Comparison of ENCODE assay signal across 22 cellular contexts in the genomic region with DNA sequence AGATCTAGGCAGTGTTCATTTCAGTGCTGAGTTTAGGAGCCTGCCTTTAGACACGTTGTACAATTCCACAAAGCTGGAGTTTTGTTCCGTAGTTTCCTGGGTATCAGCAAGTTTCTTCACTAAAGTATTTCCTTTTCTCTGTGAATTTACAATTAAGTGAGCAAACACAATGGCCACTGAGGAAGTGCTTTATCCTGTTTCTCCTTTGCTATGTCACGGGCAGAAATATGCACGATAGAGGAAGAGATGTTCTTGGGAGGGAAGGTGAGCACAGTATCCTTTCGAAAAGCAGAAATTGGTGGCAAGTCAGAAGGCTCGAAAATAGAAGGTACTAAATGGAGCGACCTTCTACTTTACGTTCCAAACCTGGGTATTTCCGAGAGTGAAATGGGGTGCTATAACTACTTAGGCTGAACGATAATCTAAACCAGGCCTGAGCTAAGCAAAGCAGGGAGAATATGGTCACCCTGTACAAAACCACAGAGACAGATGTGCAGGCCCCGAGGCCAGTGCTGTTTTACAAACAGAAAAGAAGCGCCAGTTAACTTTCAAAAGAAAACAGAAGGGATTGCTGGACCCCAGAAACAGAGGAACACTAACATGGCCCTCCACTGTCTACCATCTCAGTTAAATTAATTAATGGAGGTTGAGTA.
DNase-seq lines count a peak whose midpoint lies in the region; ATAC-seq and TF ChIP-seq lines count a peak whose summit lies in the region.
"Had no signal": no experiment of that assay in that cellular context is flagged by ENCODE, and none has a peak within 500 bp of the region (broad histone marks: within the 10 kb centered on the region; RNA-seq: fewer than 3 reads in every experiment).

No MANE protein-coding gene starts in this region.

- TF ChIP-seq EP300 in gastroesophageal sphincter (IDR thresholded peaks at IDR 0.05), result no peak

- H3K4me1 ChIP-seq in heart left ventricle (peaks cover 0 to 70% (median 33%) of the 10 kb centered on the region in 12 donors), skeletal muscle tissue (ENCODE audit: control insufficient read depth in 3 of 3, insufficient read depth in 3 of 3, low read length in 3 of 3) (no peaks in the 10 kb centered on the region), gastroesophageal sphincter (no peaks in the 10 kb centered on the region)
- H3K4me1 ChIP-seq: sigmoid colon, SJCRH30 had no signal

- intact Hi-C loops in heart left ventricle (cut with DNase I), result no loop called here
- intact Hi-C loops in Right ventricle myocardium inferior (cut with DNase I), result loop anchor here (5.0 kb wide), 1 partner anchor 41 kb away; no protein-coding TSS in a partner anchor

- POLR2A ChIA-PET in HEK293T (lab: Yijun Ruan, JAX), result no interaction called here

- H3K27me3 ChIP-seq in heart left ventricle, result no peaks in the 10 kb centered on the region
- no peaks in the 10 kb centered on the region for H3K27me3 ChIP-seq in skeletal muscle tissue (ENCODE audit: control insufficient read depth in 3 of 3, insufficient read depth in 3 of 3, low read length in 3 of 3)
- H3K27me3 ChIP-seq in gastroesophageal sphincter, result no peaks in the 10 kb centered on the region
- H3K27me3 ChIP-seq: BLaER1 treated with 17β-estradiol and CSF1 and Interleukin-3, amounts not matched to agents 10 nM and 100 nM; sigmoid colon; SJCRH30 had no signal

- CTCF ChIA-PET in HEK293T (lab: Yijun Ruan, JAX), result no interaction called here

- peak in 2 of 4 donors; percentile 20 to 50 for ATAC-seq in heart left ventricle
- ATAC-seq in Right ventricle myocardium inferior, result no peak
- no peak for ATAC-seq in gastroesophageal sphincter
- ATAC-seq: naive thymus-derived CD8-positive, alpha-beta T cell; Panc1 had no signal

- TF ChIP-seq POLR2A in heart left ventricle (IDR thresholded peaks at IDR 0.05), result no peak
- no peak for TF ChIP-seq POLR2A in gastroesophageal sphincter (IDR thresholded peaks at IDR 0.05)

- peak overlapping the region in 11 of 12 donors; percentile 29 to 76 (median 55) for H3K27ac ChIP-seq in heart left ventricle
- H3K27ac ChIP-seq in skeletal muscle tissue (ENCODE audit: low read depth, low read length), result peak overlapping the region; percentile 38
- no peak overlapping the region for H3K27ac ChIP-seq in gastroesophageal sphincter
- H3K27ac ChIP-seq: BLaER1 treated with 17β-estradiol and CSF1 and Interleukin-3, amounts not matched to agents 10 nM and 100 nM; sigmoid colon; SJCRH30; VCaP had no signal

- H3K4me3 ChIP-seq in heart left ventricle (no peak overlapping the region), skeletal muscle tissue (ENCODE audit: low read length in 3 of 3) (no peak overlapping the region), gastroesophageal sphincter (no peak overlapping the region)
- H3K4me3 ChIP-seq: BLaER1 treated with 17β-estradiol and CSF1 and Interleukin-3, amounts not matched to agents 10 nM and 100 nM; sigmoid colon; SJCRH30 had no signal

- WGBS in heart left ventricle, 4 donors, result 49 to 60% (median 50%) methylated on average over 12 of the region's 12 CpGs
- WGBS in gastroesophageal sphincter (ENCODE audit: low coverage in 1 of 2), 2 donors, result 77 to 78% methylated on average over 6 to 9 of the region's 12 CpGs

- no peak for DNase-seq in heart left ventricle
- no peak for DNase-seq in Right ventricle myocardium inferior (ENCODE audit: missing footprints)
- DNase-seq in MV-4-11 (lab: John Stamatoyannopoulos, UW), result peak; percentile 13
- peak; percentile 41 for DNase-seq in glomerular endothelial cell (ENCODE audit: extremely low read depth, low read depth, low spot score)
- DNase-seq in HEK293T (ENCODE audit: extremely low spot score), result no peak
- no peak for DNase-seq in activated T-cell treated with anti-CD3 and anti-CD28 coated beads, Interleukin-2, amount 50 U/mL, for 1 hour
- DNase-seq: activated naive CD8-positive, alpha-beta T cell treated with anti-CD3 and anti-CD28 coated beads for 36 hours; cerebellar nuclear complex; EL; H7; naive thymus-derived CD8-positive, alpha-beta T cell; NCI-H1048; NCI-H1930; NCI-H2227 treated with DMSO at 0.1 percent for 48 hours; NCI-H748 treated with DMSO at 0.1 percent for 48 hours; sigmoid colon had no signal

- H3K36me3 ChIP-seq in heart left ventricle (no peaks in the 10 kb centered on the region), skeletal muscle tissue (ENCODE audit: control insufficient read depth in 3 of 3, insufficient read depth in 3 of 3, low read length in 3 of 3) (no peaks in the 10 kb centered on the region), gastroesophageal sphincter (no peaks in the 10 kb centered on the region)
- H3K36me3 ChIP-seq: BLaER1 treated with 17β-estradiol and CSF1 and Interleukin-3, amounts not matched to agents 10 nM and 100 nM; sigmoid colon; SJCRH30 had no signal

- TF ChIP-seq CTCF in heart left ventricle (IDR thresholded peaks at IDR 0.05) (no peak), gastroesophageal sphincter (IDR thresholded peaks at IDR 0.05) (no peak)

- H3K9me3 ChIP-seq in heart left ventricle, result no peaks in the 10 kb centered on the region
- no peaks in the 10 kb centered on the region for H3K9me3 ChIP-seq in skeletal muscle tissue (ENCODE audit: control insufficient read depth in 3 of 3, low read length in 3 of 3)
- no peaks in the 10 kb centered on the region for H3K9me3 ChIP-seq in gastroesophageal sphincter
- H3K9me3 ChIP-seq: BLaER1 treated with 17β-estradiol and CSF1 and Interleukin-3, amounts not matched to agents 10 nM and 100 nM; sigmoid colon; SJCRH30 had no signal

- no peak overlapping the region for H3K9ac ChIP-seq in skeletal muscle tissue (ENCODE audit: low read depth in 1 of 3, low read length in 3 of 3)
- H3K9ac ChIP-seq: BLaER1 treated with 17β-estradiol and CSF1 and Interleukin-3, amounts not matched to agents 10 nM and 100 nM had no signal

TF ChIP-seq in HEK293T, 16 proteins besides CTCF, POLR2A, EP300 and RAD21:
- TF ChIP-seq NFRKB (IDR thresholded peaks at IDR 0.05), result no peak

Comparison
In these comparisons a context has a peak if more than half of its experiments do, and no peak if none do; other contexts are left out.
1. DNase-seq: peak in MV-4-11 (single experiment) and glomerular endothelial cell (single experiment); none in heart left ventricle (0 of 5), Right ventricle myocardium inferior (single experiment), HEK293T (single experiment) and activated T-cell treated with anti-CD3 and anti-CD28 coated beads, Interleukin-2, amount 50 U/mL, for 1 hour (single experiment).
2. H3K27ac ChIP-seq: peak in heart left ventricle (11 of 12) and skeletal muscle tissue (single experiment); none in gastroesophageal sphincter (0 of 4).